25 cellular contexts compared by ENCODE assay signal in genomic region chr20:37198962-37199660, GRCh38.
"Had no signal": no experiment of that assay in that cellular context is flagged by ENCODE, and none has a peak within 500 bp of the region (broad histone marks: within the 10 kb centered on the region; RNA-seq: fewer than 3 reads in every experiment).

No MANE protein-coding gene starts in this region.

- H3K4me1 ChIP-seq: parathyroid adenoma had no signal

- ATAC-seq: activated CD4-positive, CD25-positive, alpha-beta regulatory T cell treated with anti-CD3 and anti-CD28 coated beads, Interleukin-2, amount 50 U/mL, for 24 hours; left lung; naive thymus-derived CD4-positive, alpha-beta T cell; stimulated activated memory B cell treated with anti-CD40 and anti-IgM and Interleukin-4, amounts not matched to agents 10 μg/mL and 1 μg/mL and 100 μg/mL, for 72 hours; T-cell had no signal

- H2AFZ ChIP-seq: parathyroid adenoma had no signal

- H3K4me2 ChIP-seq: smooth muscle cell had no signal

- H3K27me3 ChIP-seq: left lung, neutrophil, right lobe of liver, stomach had no signal

- H3K9ac ChIP-seq: parathyroid adenoma had no signal

- DNase-seq: activated CD4-positive, alpha-beta memory T cell treated with anti-CD3 and anti-CD28 coated beads, Interleukin-2, amount 10 ng/mL, durations not matched to agents 7 days and 5 days; activated CD4-positive, alpha-beta T cell treated with anti-CD3 and anti-CD28 coated beads, Interleukin-2, amount 10 ng/mL, durations not matched to agents 24 days and 14 days; activated naive CD4-positive, alpha-beta T cell treated with anti-CD3 and anti-CD28 coated beads for 36 hours; activated naive CD8-positive, alpha-beta T cell treated with anti-CD3 and anti-CD28 coated beads, Interleukin-2, amount 10 ng/mL, durations not matched to agents 7 days and 5 days; activated T-cell treated with anti-CD3 and anti-CD28 coated beads, Interleukin-2, amount 50 U/mL, for 1 hour; amniotic stem cell; cerebellar nuclear complex; cortex of kidney; immature natural killer cell; left lung; naive thymus-derived CD4-positive, alpha-beta T cell; right lobe of liver; stimulated activated CD4-positive, alpha-beta T cell treated with anti-CD3 and anti-CD28 coated beads, Interleukin-15, amount 100 ng/mL, for 24 hours; stomach; T-cell; trophoblast cell had no signal

- H3K4me3 ChIP-seq: left lung, lung, right lobe of liver, smooth muscle cell, stomach had no signal

- H3K4me3 Mint-ChIP-seq: activated CD4-positive, alpha-beta memory T cell treated with anti-CD3 and anti-CD28 coated beads, Interleukin-2, amount 10 ng/mL, durations not matched to agents 7 days and 5 days; activated CD4-positive, alpha-beta T cell treated with anti-CD3 and anti-CD28 coated beads, Interleukin-2, amount 10 ng/mL, durations not matched to agents 24 days and 14 days; activated naive CD4-positive, alpha-beta T cell treated with anti-CD3 and anti-CD28 coated beads for 36 hours; activated naive CD8-positive, alpha-beta T cell treated with anti-CD3 and anti-CD28 coated beads, Interleukin-2, amount 10 ng/mL, durations not matched to agents 7 days and 5 days; immature natural killer cell; naive thymus-derived CD4-positive, alpha-beta T cell; stimulated activated memory B cell treated with anti-CD40 and anti-IgM and Interleukin-4, amounts not matched to agents 10 μg/mL and 1 μg/mL and 100 μg/mL, for 72 hours; T-cell; T-helper 2 cell treated with Interferon-gamma antibody and Interleukin-4, amounts not matched to agents 5 μg/mL and 100 μg/mL, for 36 hours had no signal

- H3K27ac ChIP-seq: epithelial cell of prostate, left lung, neutrophil, parathyroid adenoma, right lobe of liver, stomach, VCaP had no signal

- H3K9me3 ChIP-seq: left lung, neutrophil, right lobe of liver, stomach had no signal

- H3K27ac Mint-ChIP-seq: activated CD4-positive, alpha-beta memory T cell treated with anti-CD3 and anti-CD28 coated beads, Interleukin-2, amount 10 ng/mL, durations not matched to agents 7 days and 5 days; activated CD4-positive, alpha-beta T cell treated with anti-CD3 and anti-CD28 coated beads, Interleukin-2, amount 10 ng/mL, durations not matched to agents 24 days and 14 days; activated naive CD4-positive, alpha-beta T cell treated with anti-CD3 and anti-CD28 coated beads for 36 hours; activated naive CD8-positive, alpha-beta T cell treated with anti-CD3 and anti-CD28 coated beads, Interleukin-2, amount 10 ng/mL, durations not matched to agents 7 days and 5 days; immature natural killer cell; stimulated activated memory B cell treated with anti-CD40 and anti-IgM and Interleukin-4, amounts not matched to agents 10 μg/mL and 1 μg/mL and 100 μg/mL, for 72 hours; T-cell; T-helper 2 cell treated with Interferon-gamma antibody and Interleukin-4, amounts not matched to agents 5 μg/mL and 100 μg/mL, for 36 hours had no signal

- H3K27me3 Mint-ChIP-seq: activated CD4-positive, alpha-beta memory T cell treated with anti-CD3 and anti-CD28 coated beads, Interleukin-2, amount 10 ng/mL, durations not matched to agents 7 days and 5 days; activated CD4-positive, alpha-beta T cell treated with anti-CD3 and anti-CD28 coated beads, Interleukin-2, amount 10 ng/mL, durations not matched to agents 24 days and 14 days; activated naive CD8-positive, alpha-beta T cell treated with anti-CD3 and anti-CD28 coated beads, Interleukin-2, amount 10 ng/mL, durations not matched to agents 7 days and 5 days; naive thymus-derived CD4-positive, alpha-beta T cell; stimulated activated memory B cell treated with anti-CD40 and anti-IgM and Interleukin-4, amounts not matched to agents 10 μg/mL and 1 μg/mL and 100 μg/mL, for 72 hours; T-cell had no signal

- H3K9me3 Mint-ChIP-seq: activated CD4-positive, alpha-beta memory T cell treated with anti-CD3 and anti-CD28 coated beads, Interleukin-2, amount 10 ng/mL, durations not matched to agents 7 days and 5 days; activated CD4-positive, alpha-beta T cell treated with anti-CD3 and anti-CD28 coated beads, Interleukin-2, amount 10 ng/mL, durations not matched to agents 24 days and 14 days; activated naive CD4-positive, alpha-beta T cell treated with anti-CD3 and anti-CD28 coated beads for 36 hours; activated naive CD8-positive, alpha-beta T cell treated with anti-CD3 and anti-CD28 coated beads, Interleukin-2, amount 10 ng/mL, durations not matched to agents 7 days and 5 days; immature natural killer cell; naive thymus-derived CD4-positive, alpha-beta T cell; stimulated activated memory B cell treated with anti-CD40 and anti-IgM and Interleukin-4, amounts not matched to agents 10 μg/mL and 1 μg/mL and 100 μg/mL, for 72 hours; T-cell; T-helper 2 cell treated with Interferon-gamma antibody and Interleukin-4, amounts not matched to agents 5 μg/mL and 100 μg/mL, for 36 hours had no signal
